Comparison of ENCODE assay signal across 21 cellular contexts in genomic region chr20:63702036-63702665, GRCh38. TPM values are rescaled to one million over a fixed set of nuclear protein-coding genes. Genes with fewer than 3 reads are reported as not detected.
DNase-seq lines count a peak whose midpoint lies in the region; ATAC-seq, FAIRE-seq and TF ChIP-seq lines count a peak whose summit lies in the region.
"Had no signal": no experiment of that assay in that cellular context is flagged by ENCODE, and none has a peak within 500 bp of the region (broad histone marks: within the 10 kb centered on the region; RNA-seq: fewer than 3 reads in every experiment).

No MANE protein-coding gene starts in this region.

- H3K4me3 ChIP-seq in SK-N-SH (ENCODE audit: low read depth in 2 of 2, low read length in 1 of 2) (no peak overlapping the region), Caco-2 (ENCODE audit: low read depth, low read length) (no peak overlapping the region), HepG2 (replicated peaks in 1 of 3; ENCODE audit: insufficient read depth in 1 of 3, low read depth in 2 of 3, low read length in 3 of 3) (no peak overlapping the region)
- H3K4me3 ChIP-seq: cardiac muscle cell, HAP-1, MG63, ovary, transverse colon had no signal

- H2AFZ ChIP-seq in SK-N-SH (ENCODE audit: low read depth) = no peak overlapping the region
- no peak overlapping the region for H2AFZ ChIP-seq in HepG2 (ENCODE audit: low read length)

- TF ChIP-seq RAD21 in SK-N-SH (IDR thresholded peaks at IDR 0.05; ENCODE audit: low read length) (no peak), HepG2 (CRISPR knock-in tag; IDR thresholded peaks at IDR 0.05) (no peak)

- peak in 1 of 2 experiments; percentile 54; a peak in 2 of 4 replicates for TF ChIP-seq POLR2A in HepG2 (IDR thresholded peaks at IDR 0.05; ENCODE audit: insufficient read depth in 1 of 2, low read depth in 2 of 2, low read length in 2 of 2)

- CTCF ChIA-PET in SK-N-SH (lab: Yijun Ruan, JAX) (interaction anchor here (0.9 to 1.7 kb wide), 3 partner anchors 84 to 272 kb away, joined by 4 to 5 read pairs (median 4); no protein-coding TSS in a partner anchor), Caco-2 (lab: Charles Lee) (no interaction called here), HepG2 (lab: Yijun Ruan, JAX; ENCODE audit: low intra/inter-chr PET ratio, low total read pairs) (no interaction called here)

- H3K79me2 ChIP-seq in SK-N-SH (ENCODE audit: insufficient read depth) (peaks cover 25% of the 10 kb centered on the region), HepG2 (ENCODE audit: insufficient read depth, low read length) (peaks cover 18% of the 10 kb centered on the region)

- intact Hi-C loops in Caco-2 (cut with micrococcal nuclease; ENCODE audit: unreplicated experiment) (no loop called here), HepG2 (cut with micrococcal nuclease; ENCODE audit: unreplicated experiment) (no loop called here)

- H3K4me2 ChIP-seq in SK-N-SH (no peak overlapping the region), HepG2 (ENCODE audit: low read depth, low read length) (no peak overlapping the region)

- H3K4me1 ChIP-seq in SK-N-SH (ENCODE audit: control insufficient read depth in 1 of 2, insufficient read depth in 2 of 2, low read depth in 1 of 2, low read length in 1 of 2) (peaks cover 22 to 28% of the 10 kb centered on the region in 2 experiments; a peak in 3 of 4 replicates), Caco-2 (peaks cover 24% of the 10 kb centered on the region), HepG2 (ENCODE audit: insufficient read depth, low read length) (peaks cover 19% of the 10 kb centered on the region)

- POLR2A ChIA-PET in SK-N-SH (lab: Yijun Ruan, JAX) (interaction anchor here (1.2 kb wide), 1 partner anchor 163 kb away, joined by 3 read pairs; the partner anchor contains the start of gene TPD52L2), Caco-2 (lab: Charles Lee) (no interaction called here), HepG2 (lab: Yijun Ruan, JAX) (interaction anchor here (0.8 to 12.4 kb wide), 4 partner anchors 34 to 164 kb away, joined by 4 to 190 read pairs (median 8); partner anchors contain the start of genes LIME1, SLC2A4RG and TPD52L2)

- no peaks in the 10 kb centered on the region for H3K9me2 ChIP-seq in SK-N-SH

- in situ Hi-C loops in HepG2 (cut with HindIII; ENCODE audit: extremely low pct_ligation_motif_present, low pct_unique_long_range_greater_than_20kb) = loop anchor here (10.0 kb wide), 1 partner anchor 83 kb away; no protein-coding TSS in a partner anchor

- H3K4me3 Mint-ChIP-seq in Caco-2 (ENCODE audit: unreplicated experiment) = no peak overlapping the region
- no peak overlapping the region for H3K4me3 Mint-ChIP-seq in T-helper 17 cell

- H4K20me1 ChIP-seq in SK-N-SH (ENCODE audit: insufficient read depth) (no peaks in the 10 kb centered on the region), HepG2 (ENCODE audit: insufficient read depth, low read length) (peaks cover 12% of the 10 kb centered on the region; the same call in 1 of the 2 replicates)

- 97% methylated on average over 10 of the region's 16 CpGs for WGBS in SK-N-SH (ENCODE audit: low lambda C conversion rate)
- 95% methylated on average over 16 of the region's 16 CpGs for WGBS in HepG2 (ENCODE audit: low lambda C conversion rate)

- TF ChIP-seq EP300 in SK-N-SH (IDR thresholded peaks at IDR 0.05; ENCODE audit: borderline replicate concordance in 1 of 2, low read depth in 1 of 2, low read length in 1 of 2) (no peak), HepG2 (IDR thresholded peaks at IDR 0.05; ENCODE audit: low read depth in 2 of 2, low read length in 2 of 2) (no peak), HepG2 (CRISPR knock-in tag; IDR thresholded peaks at IDR 0.05; ENCODE audit: borderline replicate concordance) (no peak)

- no peak for TF ChIP-seq CTCF in SK-N-SH (IDR thresholded peaks at IDR 0.05)
- TF ChIP-seq CTCF in Caco-2 (IDR thresholded peaks at IDR 0.05; ENCODE audit: insufficient read depth in 1 of 2, low read depth in 1 of 2, low read length in 1 of 2, severe bottlenecking in 1 of 2, unreplicated experiment in 1 of 2) = no peak
- TF ChIP-seq CTCF in HepG2 (CRISPR knock-in tag; IDR thresholded peaks at IDR 0.05) = no peak

- no peaks in the 10 kb centered on the region for H3K27me3 Mint-ChIP-seq in Caco-2 (ENCODE audit: insufficient read depth, unreplicated experiment)
- no peaks in the 10 kb centered on the region for H3K27me3 Mint-ChIP-seq in T-helper 17 cell

- peak; percentile 74 for DNase-seq in SK-N-SH
- peak in 1 of 2 experiments; percentile 55 for DNase-seq in Caco-2
- no peak for DNase-seq in T-helper 17 cell
- no peak for DNase-seq in HepG2 (ENCODE audit: low spot score)
- no peak for DNase-seq in A172 (ENCODE audit: low spot score)
- DNase-seq: DMS79 treated with DMSO at 0.1 percent for 48 hours; hippocampal formation; MG63; NCI-H2029; NCI-H524; stimulated activated CD4-positive, alpha-beta T cell treated with anti-CD3 and anti-CD28 coated beads, Interleukin-4, amount 100 ng/mL, for 4 hours; transverse colon had no signal

- H3K9me3 ChIP-seq in SK-N-SH (no peaks in the 10 kb centered on the region), Caco-2 (no peaks in the 10 kb centered on the region), T-helper 17 cell (ENCODE audit: control insufficient read depth, low read length, poor library complexity, severe bottlenecking) (no peaks in the 10 kb centered on the region), HepG2 (ENCODE audit: low read length) (no peaks in the 10 kb centered on the region)
- H3K9me3 ChIP-seq: HAP-1, MG63, ovary, transverse colon had no signal

- H3K27ac Mint-ChIP-seq in Caco-2 (ENCODE audit: unreplicated experiment) = peak overlapping the region; percentile 44
- H3K27ac Mint-ChIP-seq in T-helper 17 cell = peak overlapping the region; percentile 37

- no peaks in the 10 kb centered on the region for H3K9me3 Mint-ChIP-seq in Caco-2 (ENCODE audit: unreplicated experiment)

- no peak for FAIRE-seq in HepG2 (lab: Jason Lieb, UNC)

- peaks cover 18% of the 10 kb centered on the region for H3K4me1 Mint-ChIP-seq in Caco-2 (ENCODE audit: low read depth, unreplicated experiment)
- H3K4me1 Mint-ChIP-seq in T-helper 17 cell = peaks cover 21% of the 10 kb centered on the region

- no peaks in the 10 kb centered on the region for H3F3A ChIP-seq in SK-N-SH (replicated peaks; ENCODE audit: insufficient read depth)

- no peak overlapping the region for H3K9ac ChIP-seq in SK-N-SH
- H3K9ac ChIP-seq in HepG2 (ENCODE audit: insufficient read depth, low read depth, low read length) = no peak overlapping the region

- H3K27ac ChIP-seq in SK-N-SH (ENCODE audit: low read depth in 2 of 2, low read length in 1 of 2) (peak overlapping the region in 1 of 2 experiments; percentile 30; a peak in 1 of 4 replicates), HepG2 (ENCODE audit: extremely low read length, insufficient read depth, low read length) (no peak overlapping the region)
- H3K27ac ChIP-seq: 22Rv1, C4-2B, cardiac muscle cell, ovary, transverse colon had no signal

- BruUV-seq in Caco-2 (replicated peaks; lab: Mats Ljungman, UMichigan) (no TSS peak), HepG2 (replicated peaks; lab: Mats Ljungman, UMichigan) (no TSS peak)

- H3K27me3 ChIP-seq in SK-N-SH (ENCODE audit: insufficient read depth) (no peaks in the 10 kb centered on the region), Caco-2 (replicated peaks; ENCODE audit: control insufficient read depth, insufficient read depth, low read length) (no peaks in the 10 kb centered on the region), HepG2 (ENCODE audit: control insufficient read depth in 1 of 2, insufficient read depth in 2 of 2, low read length in 2 of 2) (no peaks in the 10 kb centered on the region; a peak in 1 of 5 replicates)
- H3K27me3 ChIP-seq: cardiac muscle cell, MG63, ovary, transverse colon had no signal

- H3K36me3 Mint-ChIP-seq in Caco-2 (ENCODE audit: insufficient read depth, unreplicated experiment) = peaks cover 100% of the 10 kb centered on the region
- H3K36me3 Mint-ChIP-seq in T-helper 17 cell (ENCODE audit: low read depth) = no peaks in the 10 kb centered on the region

- ATAC-seq in SK-N-SH treated with all-trans-retinoic acid at 6 μM for 48 hours = no peak
- ATAC-seq in T-helper 17 cell = no peak
- no peak for ATAC-seq in HepG2
- ATAC-seq in HG03571 (IDR thresholded peaks at IDR 0.05; ENCODE audit: unreplicated experiment) = no peak
- ATAC-seq in HG03565 (IDR thresholded peaks at IDR 0.05; ENCODE audit: unreplicated experiment) = no peak

- peaks cover 19 to 25% of the 10 kb centered on the region in 2 experiments for H3K36me3 ChIP-seq in SK-N-SH (replicated peaks in 1 of 2; ENCODE audit: control insufficient read depth in 1 of 2, insufficient read depth in 2 of 2, low read length in 1 of 2)
- peaks cover 12% of the 10 kb centered on the region for H3K36me3 ChIP-seq in Caco-2 (ENCODE audit: control insufficient read depth, insufficient read depth, low read length)
- peaks cover 17 to 32% of the 10 kb centered on the region in 2 experiments for H3K36me3 ChIP-seq in HepG2 (replicated peaks in 1 of 2; ENCODE audit: control insufficient read depth in 1 of 2, insufficient read depth in 2 of 2, low read length in 2 of 2)
- H3K36me3 ChIP-seq: ovary had no signal

RNA-seq across cellular contexts. Expression of gene ARFRP1, which starts 5.6 kb away (rescaled TPM):
- polyA plus RNA-seq in SK-N-SH (2012; rRNA removed) = 65.4 and 72.8 TPM in 2 replicates
- polyA plus RNA-seq in SK-N-SH (2012; cell fraction: cytosol; rRNA removed) = 47.9 and 57.4 TPM in 2 replicates
- polyA plus RNA-seq in SK-N-SH (2012; cell fraction: nucleus; rRNA removed) = 132 and 145 TPM in 2 replicates
- 119 and 126 TPM in 2 replicates for total RNA-seq in Caco-2 (2022)
- total RNA-seq in T-helper 17 cell = 10 to 100 TPM; 44.0 to 53.2 TPM
- total RNA-seq in HepG2 (2016; rRNA removed; fragmentation: Illumina TruSeq; extraction: Trizol) = 33.7 and 51.1 TPM in 2 replicates
- total RNA-seq in HepG2 (2016; cell fraction: cytosol; rRNA removed; fragmentation: Illumina TruSeq; extraction: Trizol; ENCODE audit: low read depth) = 9.6 and 11.5 TPM in 2 replicates
- total RNA-seq in HepG2 (2016; cell fraction: insoluble cytoplasmic fraction; rRNA removed; fragmentation: Illumina TruSeq; extraction: Trizol) = 31.8 and 53.2 TPM in 2 replicates
- 22.2 and 23.1 TPM in 2 replicates for total RNA-seq in HepG2 (2016; cell fraction: membrane; rRNA removed; fragmentation: Illumina TruSeq; extraction: Trizol)
- total RNA-seq in HepG2 (2016; cell fraction: nucleus; rRNA removed; fragmentation: Illumina TruSeq; extraction: Trizol) = 37.5 and 46.0 TPM in 2 replicates
- 32.0 and 42.8 TPM in 2 replicates for polyA plus RNA-seq in HepG2 (2011; rRNA removed)
- 48.5 and 49.6 TPM in 2 replicates for polyA plus RNA-seq in HepG2 (2011; cell fraction: cytosol; rRNA removed)
- 123 and 125 TPM in 2 replicates for polyA plus RNA-seq in HepG2 (2011; cell fraction: nucleus; rRNA removed)
- 26.6 and 30.7 TPM in 2 replicates for polyA plus RNA-seq in HepG2 (2012)
- 8.8 and 9.1 TPM in 2 replicates for polyA plus RNA-seq in HepG2 (2016; cell fraction: cytosol; fragmentation: Illumina TruSeq; extraction: Trizol; ENCODE audit: low read depth)
- 30.0 and 34.6 TPM in 2 replicates for polyA plus RNA-seq in HepG2 (2016; cell fraction: insoluble cytoplasmic fraction; fragmentation: Illumina TruSeq; extraction: Trizol; ENCODE audit: low read depth)
- polyA plus RNA-seq in HepG2 (2016; cell fraction: membrane; fragmentation: Illumina TruSeq; extraction: Trizol; ENCODE audit: low read depth) = 12.6 and 13.5 TPM in 2 replicates
- 86.0 and 91.0 TPM in 2 replicates for polyA plus RNA-seq in HepG2 (2016; cell fraction: nucleus; fragmentation: Illumina TruSeq; extraction: Trizol; ENCODE audit: insufficient read depth, low read depth)
- polyA minus RNA-seq in HepG2 (2011; rRNA and poly(A)+ RNA removed; ENCODE audit: low replicate concordance) = 28.5 and 35.1 TPM in 2 replicates
- 10.4 and 12.4 TPM in 2 replicates for polyA minus RNA-seq in HepG2 (2011; cell fraction: cytosol; rRNA and poly(A)+ RNA removed)
- polyA minus RNA-seq in HepG2 (2011; cell fraction: nucleus; rRNA and poly(A)+ RNA removed) = 55.9 and 67.1 TPM in 2 replicates
- total RNA-seq in A172 (2014; rRNA removed; shearing (Covaris generic)) = 61.1 and 65.7 TPM in 2 replicates

RNA-seq across cellular contexts. Expression of gene ZGPAT, which starts 5.7 kb away (rescaled TPM):
- polyA plus RNA-seq in SK-N-SH (2012; rRNA removed) (33.7 and 36.8 TPM in 2 replicates), HepG2 (2011; rRNA removed) (23.0 and 32.8 TPM in 2 replicates)
- polyA plus RNA-seq in SK-N-SH (2012; cell fraction: cytosol; rRNA removed) = 9.8 and 14.3 TPM in 2 replicates
- 152 and 206 TPM in 2 replicates for polyA plus RNA-seq in SK-N-SH (2012; cell fraction: nucleus; rRNA removed)
- total RNA-seq in Caco-2 (2022) (69.3 and 74.7 TPM in 2 replicates), T-helper 17 cell (10 to 100 TPM; 35.0 to 39.8 TPM), HepG2 (2016; rRNA removed; fragmentation: Illumina TruSeq; extraction: Trizol) (40.2 and 41.9 TPM in 2 replicates)
- 34.8 and 37.0 TPM in 2 replicates for total RNA-seq in HepG2 (2016; cell fraction: cytosol; rRNA removed; fragmentation: Illumina TruSeq; extraction: Trizol; ENCODE audit: low read depth)
- 37.7 and 46.6 TPM in 2 replicates for total RNA-seq in HepG2 (2016; cell fraction: insoluble cytoplasmic fraction; rRNA removed; fragmentation: Illumina TruSeq; extraction: Trizol)
- 18.3 and 22.0 TPM in 2 replicates for total RNA-seq in HepG2 (2016; cell fraction: membrane; rRNA removed; fragmentation: Illumina TruSeq; extraction: Trizol)
- total RNA-seq in HepG2 (2016; cell fraction: nucleus; rRNA removed; fragmentation: Illumina TruSeq; extraction: Trizol) = 23.9 and 24.8 TPM in 2 replicates
- polyA plus RNA-seq in HepG2 (2011; cell fraction: cytosol; rRNA removed) = 17.1 and 24.8 TPM in 2 replicates
- polyA plus RNA-seq in HepG2 (2011; cell fraction: nucleus; rRNA removed) = 93.0 and 104 TPM in 2 replicates
- 16.8 and 17.7 TPM in 2 replicates for polyA plus RNA-seq in HepG2 (2012)
- polyA plus RNA-seq in HepG2 (2016; cell fraction: cytosol; fragmentation: Illumina TruSeq; extraction: Trizol; ENCODE audit: low read depth) = 4.5 and 5.1 TPM in 2 replicates
- 36.0 and 43.8 TPM in 2 replicates for polyA plus RNA-seq in HepG2 (2016; cell fraction: insoluble cytoplasmic fraction; fragmentation: Illumina TruSeq; extraction: Trizol; ENCODE audit: low read depth)
- polyA plus RNA-seq in HepG2 (2016; cell fraction: membrane; fragmentation: Illumina TruSeq; extraction: Trizol; ENCODE audit: low read depth) = 9.1 and 10.0 TPM in 2 replicates
- 70.9 and 80.9 TPM in 2 replicates for polyA plus RNA-seq in HepG2 (2016; cell fraction: nucleus; fragmentation: Illumina TruSeq; extraction: Trizol; ENCODE audit: insufficient read depth, low read depth)
- 12.8 and 40.1 TPM in 2 replicates for polyA minus RNA-seq in HepG2 (2011; rRNA and poly(A)+ RNA removed; ENCODE audit: low replicate concordance)
- polyA minus RNA-seq in HepG2 (2011; cell fraction: cytosol; rRNA and poly(A)+ RNA removed) = 9.3 and 9.5 TPM in 2 replicates
- polyA minus RNA-seq in HepG2 (2011; cell fraction: nucleus; rRNA and poly(A)+ RNA removed) = 13.8 and 15.9 TPM in 2 replicates
- total RNA-seq in A172 (2014; rRNA removed; shearing (Covaris generic)) = 29.8 and 33.2 TPM in 2 replicates

RNA-seq across cellular contexts. Expression of gene TNFRSF6B, which starts 5.7 kb away (rescaled TPM):
- polyA plus RNA-seq in SK-N-SH (2012; rRNA removed) = 8.2 and 9.4 TPM in 2 replicates
- polyA plus RNA-seq in SK-N-SH (2012; cell fraction: cytosol; rRNA removed) = 3.6 and 6.1 TPM in 2 replicates
- 18.3 and 28.9 TPM in 2 replicates for polyA plus RNA-seq in SK-N-SH (2012; cell fraction: nucleus; rRNA removed)
- total RNA-seq in Caco-2 (2022) = not detected in 2 replicates
- total RNA-seq in T-helper 17 cell = not detected
- total RNA-seq in HepG2 (2016; rRNA removed; fragmentation: Illumina TruSeq; extraction: Trizol) = not detected in 2 replicates
- total RNA-seq in HepG2 (2016; cell fraction: cytosol; rRNA removed; fragmentation: Illumina TruSeq; extraction: Trizol; ENCODE audit: low read depth) = not detected in 2 replicates
- not detected in 2 replicates for total RNA-seq in HepG2 (2016; cell fraction: insoluble cytoplasmic fraction; rRNA removed; fragmentation: Illumina TruSeq; extraction: Trizol)
- total RNA-seq in HepG2 (2016; cell fraction: membrane; rRNA removed; fragmentation: Illumina TruSeq; extraction: Trizol) = not detected in 2 replicates
- not detected in 2 replicates for total RNA-seq in HepG2 (2016; cell fraction: nucleus; rRNA removed; fragmentation: Illumina TruSeq; extraction: Trizol)
- 0.24 and 0.86 TPM in 2 replicates for polyA plus RNA-seq in HepG2 (2011; rRNA removed)
- polyA plus RNA-seq in HepG2 (2011; cell fraction: cytosol; rRNA removed) = 0.45 and 1.3 TPM in 2 replicates
- 22.5 and 36.0 TPM in 2 replicates for polyA plus RNA-seq in HepG2 (2011; cell fraction: nucleus; rRNA removed)
- polyA plus RNA-seq in HepG2 (2012) = 0.55 TPM in 1 of 2 replicates, not detected in the other
- polyA plus RNA-seq in HepG2 (2016; cell fraction: cytosol; fragmentation: Illumina TruSeq; extraction: Trizol; ENCODE audit: low read depth) = 0.45 and 0.48 TPM in 2 replicates
- 0.32 TPM in 1 of 2 replicates, not detected in the other for polyA plus RNA-seq in HepG2 (2016; cell fraction: insoluble cytoplasmic fraction; fragmentation: Illumina TruSeq; extraction: Trizol; ENCODE audit: low read depth)
- polyA plus RNA-seq in HepG2 (2016; cell fraction: membrane; fragmentation: Illumina TruSeq; extraction: Trizol; ENCODE audit: low read depth) = 0.37 and 0.71 TPM in 2 replicates
- not detected in 2 replicates for polyA plus RNA-seq in HepG2 (2016; cell fraction: nucleus; fragmentation: Illumina TruSeq; extraction: Trizol; ENCODE audit: insufficient read depth, low read depth)
- not detected in 2 replicates for polyA minus RNA-seq in HepG2 (2011; rRNA and poly(A)+ RNA removed; ENCODE audit: low replicate concordance)
- polyA minus RNA-seq in HepG2 (2011; cell fraction: cytosol; rRNA and poly(A)+ RNA removed) = not detected in 2 replicates
- not detected in 2 replicates for polyA minus RNA-seq in HepG2 (2011; cell fraction: nucleus; rRNA and poly(A)+ RNA removed)
- total RNA-seq in A172 (2014; rRNA removed; shearing (Covaris generic)) = 2.4 and 3.4 TPM in 2 replicates
- total RNA-seq: skeletal muscle tissue had no signal

RNA-seq across cellular contexts. Expression of gene LIME1, which starts 34.3 kb away (rescaled TPM):
- polyA plus RNA-seq in SK-N-SH (2012; rRNA removed) (10.9 and 12.3 TPM in 2 replicates), HepG2 (2011; rRNA removed) (13.0 and 23.5 TPM in 2 replicates)
- polyA plus RNA-seq in SK-N-SH (2012; cell fraction: cytosol; rRNA removed) = 1.0 and 2.1 TPM in 2 replicates
- polyA plus RNA-seq in SK-N-SH (2012; cell fraction: nucleus; rRNA removed) = 118 and 180 TPM in 2 replicates
- total RNA-seq in Caco-2 (2022) (18.8 and 23.5 TPM in 2 replicates), T-helper 17 cell (100 to 1,000 TPM; 156 to 179 TPM), HepG2 (2016; rRNA removed; fragmentation: Illumina TruSeq; extraction: Trizol) (51.5 and 61.5 TPM in 2 replicates)
- total RNA-seq in HepG2 (2016; cell fraction: cytosol; rRNA removed; fragmentation: Illumina TruSeq; extraction: Trizol; ENCODE audit: low read depth) = 59.8 and 81.2 TPM in 2 replicates
- total RNA-seq in HepG2 (2016; cell fraction: insoluble cytoplasmic fraction; rRNA removed; fragmentation: Illumina TruSeq; extraction: Trizol) = 46.5 and 57.9 TPM in 2 replicates
- total RNA-seq in HepG2 (2016; cell fraction: membrane; rRNA removed; fragmentation: Illumina TruSeq; extraction: Trizol) = 59.4 and 77.4 TPM in 2 replicates
- 31.7 and 32.4 TPM in 2 replicates for total RNA-seq in HepG2 (2016; cell fraction: nucleus; rRNA removed; fragmentation: Illumina TruSeq; extraction: Trizol)
- 20.4 and 43.4 TPM in 2 replicates for polyA plus RNA-seq in HepG2 (2011; cell fraction: cytosol; rRNA removed)
- 145 and 202 TPM in 2 replicates for polyA plus RNA-seq in HepG2 (2011; cell fraction: nucleus; rRNA removed)
- polyA plus RNA-seq in HepG2 (2012) = 14.6 and 20.3 TPM in 2 replicates
- polyA plus RNA-seq in HepG2 (2016; cell fraction: cytosol; fragmentation: Illumina TruSeq; extraction: Trizol; ENCODE audit: low read depth) = 90.7 and 108 TPM in 2 replicates
- polyA plus RNA-seq in HepG2 (2016; cell fraction: insoluble cytoplasmic fraction; fragmentation: Illumina TruSeq; extraction: Trizol; ENCODE audit: low read depth) = 72.4 and 82.2 TPM in 2 replicates
- polyA plus RNA-seq in HepG2 (2016; cell fraction: membrane; fragmentation: Illumina TruSeq; extraction: Trizol; ENCODE audit: low read depth) = 75.9 and 77.5 TPM in 2 replicates
- 89.9 and 96.0 TPM in 2 replicates for polyA plus RNA-seq in HepG2 (2016; cell fraction: nucleus; fragmentation: Illumina TruSeq; extraction: Trizol; ENCODE audit: insufficient read depth, low read depth)
- 2.1 and 20.3 TPM in 2 replicates for polyA minus RNA-seq in HepG2 (2011; rRNA and poly(A)+ RNA removed; ENCODE audit: low replicate concordance)
- polyA minus RNA-seq in HepG2 (2011; cell fraction: cytosol; rRNA and poly(A)+ RNA removed) = 22.2 and 31.7 TPM in 2 replicates
- polyA minus RNA-seq in HepG2 (2011; cell fraction: nucleus; rRNA and poly(A)+ RNA removed) = 13.2 and 15.8 TPM in 2 replicates
- 53.8 and 59.0 TPM in 2 replicates for total RNA-seq in A172 (2014; rRNA removed; shearing (Covaris generic))

RNA-seq across cellular contexts. Expression of gene SLC2A4RG, which starts 37.4 kb away (rescaled TPM):
- polyA plus RNA-seq in SK-N-SH (2012; rRNA removed) (75.5 and 90.9 TPM in 2 replicates), HepG2 (2011; rRNA removed) (95.9 and 105 TPM in 2 replicates)
- polyA plus RNA-seq in SK-N-SH (2012; cell fraction: cytosol; rRNA removed) = 31.3 and 46.7 TPM in 2 replicates
- 338 and 518 TPM in 2 replicates for polyA plus RNA-seq in SK-N-SH (2012; cell fraction: nucleus; rRNA removed)
- total RNA-seq in Caco-2 (2022) (211 and 234 TPM in 2 replicates), T-helper 17 cell (100 to 1,000 TPM in 1 of 2 donors, 10 to 100 TPM in 1; 98.1 to 103 TPM), HepG2 (2016; rRNA removed; fragmentation: Illumina TruSeq; extraction: Trizol) (47.4 and 91.4 TPM in 2 replicates)
- total RNA-seq in HepG2 (2016; cell fraction: cytosol; rRNA removed; fragmentation: Illumina TruSeq; extraction: Trizol; ENCODE audit: low read depth) = 129 and 134 TPM in 2 replicates
- total RNA-seq in HepG2 (2016; cell fraction: insoluble cytoplasmic fraction; rRNA removed; fragmentation: Illumina TruSeq; extraction: Trizol) = 39.6 and 94.5 TPM in 2 replicates
- 171 and 186 TPM in 2 replicates for total RNA-seq in HepG2 (2016; cell fraction: membrane; rRNA removed; fragmentation: Illumina TruSeq; extraction: Trizol)
- total RNA-seq in HepG2 (2016; cell fraction: nucleus; rRNA removed; fragmentation: Illumina TruSeq; extraction: Trizol) = 92.1 and 130 TPM in 2 replicates
- 36.7 and 62.3 TPM in 2 replicates for polyA plus RNA-seq in HepG2 (2011; cell fraction: cytosol; rRNA removed)
- polyA plus RNA-seq in HepG2 (2011; cell fraction: nucleus; rRNA removed) = 581 and 754 TPM in 2 replicates
- 65.4 and 92.2 TPM in 2 replicates for polyA plus RNA-seq in HepG2 (2012)
- polyA plus RNA-seq in HepG2 (2016; cell fraction: cytosol; fragmentation: Illumina TruSeq; extraction: Trizol; ENCODE audit: low read depth) = 354 and 372 TPM in 2 replicates
- 107 and 130 TPM in 2 replicates for polyA plus RNA-seq in HepG2 (2016; cell fraction: insoluble cytoplasmic fraction; fragmentation: Illumina TruSeq; extraction: Trizol; ENCODE audit: low read depth)
- 352 and 381 TPM in 2 replicates for polyA plus RNA-seq in HepG2 (2016; cell fraction: membrane; fragmentation: Illumina TruSeq; extraction: Trizol; ENCODE audit: low read depth)
- polyA plus RNA-seq in HepG2 (2016; cell fraction: nucleus; fragmentation: Illumina TruSeq; extraction: Trizol; ENCODE audit: insufficient read depth, low read depth) = 510 and 535 TPM in 2 replicates
- 23.9 and 51.3 TPM in 2 replicates for polyA minus RNA-seq in HepG2 (2011; rRNA and poly(A)+ RNA removed; ENCODE audit: low replicate concordance)
- 24.3 and 27.0 TPM in 2 replicates for polyA minus RNA-seq in HepG2 (2011; cell fraction: cytosol; rRNA and poly(A)+ RNA removed)
- 61.3 and 75.8 TPM in 2 replicates for polyA minus RNA-seq in HepG2 (2011; cell fraction: nucleus; rRNA and poly(A)+ RNA removed)
- total RNA-seq in A172 (2014; rRNA removed; shearing (Covaris generic)) = 88.0 and 97.9 TPM in 2 replicates

Comparison
In these comparisons a context has a peak if more than half of its experiments do, and no peak if none do; other contexts are left out.
1. Of the 25 proteins assayed by ChIP-seq in both HepG2 and SK-N-SH: peak only in HepG2: POLR2AphosphoS5; only in SK-N-SH: none; in both: none; in neither: 24.